Comparison of ENCODE assay signal across 1 cellular context in genomic region chr1:39915499-39916129, GRCh38.
TF ChIP-seq lines count a peak whose summit lies in the region.

No MANE protein-coding gene starts in this region.

TF ChIP-seq in HepG2, 621 proteins besides CTCF, POLR2A, EP300 and RAD21 (continued from another document):
- no peak for TF ChIP-seq ZHX1 (CRISPR knock-in tag; IDR thresholded peaks at IDR 0.05; ENCODE audit: low read depth)
- TF ChIP-seq SIX1 (CRISPR knock-in tag; IDR thresholded peaks at IDR 0.05; ENCODE audit: borderline replicate concordance): no peak
- peak; percentile 56 for TF ChIP-seq HNF4A (CRISPR knock-in tag; IDR thresholded peaks at IDR 0.05)
- no peak for TF ChIP-seq IKZF4 (CRISPR knock-in tag; IDR thresholded peaks at IDR 0.05; ENCODE audit: borderline replicate concordance, low read depth, not compliant biosample characterization)
- no peak for TF ChIP-seq ZNF33B (CRISPR knock-in tag; IDR thresholded peaks at IDR 0.05)
- no peak for TF ChIP-seq LRRFIP1 (CRISPR knock-in tag; conservative IDR thresholded peaks at IDR 0.05)
- peak; percentile 69 for TF ChIP-seq ZNF362 (CRISPR knock-in tag; IDR thresholded peaks at IDR 0.05; ENCODE audit: borderline replicate concordance)
- no peak for TF ChIP-seq SMARCE1 (IDR thresholded peaks at IDR 0.05; ENCODE audit: borderline replicate concordance)
- TF ChIP-seq POLR2G (IDR thresholded peaks at IDR 0.05; ENCODE audit: low read depth, low read length): no peak
- TF ChIP-seq SOX13 (IDR thresholded peaks at IDR 0.05): no peak
- TF ChIP-seq SOX13 (CRISPR knock-in tag; conservative IDR thresholded peaks at IDR 0.05 in 1 of 2, IDR thresholded peaks at IDR 0.05 in 1 of 2): peak in 1 of 2 experiments; percentile 32; a peak in 1 of 4 replicates
- TF ChIP-seq ZNF678 (CRISPR knock-in tag; IDR thresholded peaks at IDR 0.05): no peak
- TF ChIP-seq NR2F1 (CRISPR knock-in tag; IDR thresholded peaks at IDR 0.05): peak in 1 of 2 experiments; percentile 52; a peak in 2 of 4 replicates
- TF ChIP-seq BORCS8-MEF2B (CRISPR knock-in tag; IDR thresholded peaks at IDR 0.05): no peak
- no peak for TF ChIP-seq TIGD3 (CRISPR knock-in tag; IDR thresholded peaks at IDR 0.05; ENCODE audit: borderline replicate concordance)
- no peak for TF ChIP-seq ZC3H13 (CRISPR knock-in tag; IDR thresholded peaks at IDR 0.05)
- no peak for TF ChIP-seq TEF (CRISPR knock-in tag; IDR thresholded peaks at IDR 0.05)
- TF ChIP-seq ZHX2 (IDR thresholded peaks at IDR 0.05; ENCODE audit: low read depth): no peak
- TF ChIP-seq ZHX2 (CRISPR knock-in tag; IDR thresholded peaks at IDR 0.05; ENCODE audit: borderline replicate concordance): no peak
- TF ChIP-seq ZNF761 (CRISPR knock-in tag; conservative IDR thresholded peaks at IDR 0.05): no peak
